Comparison of ENCODE assay signal across 1 cellular context in the genomic region with DNA sequence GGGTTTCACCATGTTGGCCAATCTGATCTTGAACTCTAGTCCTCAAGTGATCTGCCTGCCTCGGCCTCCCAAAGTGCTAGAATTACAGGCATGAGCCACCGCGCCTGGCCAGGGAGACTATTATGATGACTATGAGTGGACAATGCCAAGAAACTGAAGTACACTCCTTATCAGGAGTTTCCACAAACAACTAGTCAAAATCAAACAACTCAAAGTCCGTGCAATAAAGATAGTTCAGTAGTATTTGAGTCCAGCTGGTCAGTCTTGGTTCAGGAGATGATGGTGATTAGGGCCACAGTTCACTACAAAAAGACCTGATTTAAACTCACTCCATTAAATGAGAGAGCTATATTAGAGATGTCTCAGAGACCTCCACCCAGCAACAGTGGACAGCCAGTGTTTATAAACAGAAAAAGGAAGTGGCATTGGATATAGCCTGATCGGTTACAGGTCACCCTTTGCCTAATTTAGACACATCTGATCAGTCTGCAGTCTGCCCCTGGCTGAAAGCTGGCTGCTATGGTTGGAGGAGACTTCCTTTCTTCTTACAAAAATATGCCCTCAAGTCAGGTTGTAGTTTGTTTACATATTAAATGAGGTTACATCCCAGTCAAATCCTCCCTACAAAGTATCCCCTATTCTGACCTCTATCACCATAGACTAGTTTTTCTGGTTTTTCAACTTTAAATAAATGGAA.
A peak's percentile ranks its signal among the peaks of the same experiment; 100 is the strongest.
TF ChIP-seq lines count a peak whose summit lies in the region.

No MANE protein-coding gene starts in this region.

TF ChIP-seq in liver, 16 proteins besides CTCF, POLR2A, EP300 and RAD21 (continued from another document):
- TF ChIP-seq REST (IDR thresholded peaks at IDR 0.05) (peak; percentile 57), FOXA1 (IDR thresholded peaks at IDR 0.05) (peak; percentile 69), SP1 (IDR thresholded peaks at IDR 0.05) (peak; percentile 96), MAX (IDR thresholded peaks at IDR 0.05) (peak; percentile 75), RXRA (IDR thresholded peaks at IDR 0.05) (peak; percentile 89 to 95), GABPA (IDR thresholded peaks at IDR 0.05 in 1 of 2, conservative IDR thresholded peaks at IDR 0.05 in 1 of 2) (no peak)
- TF ChIP-seq, protein P1, sequence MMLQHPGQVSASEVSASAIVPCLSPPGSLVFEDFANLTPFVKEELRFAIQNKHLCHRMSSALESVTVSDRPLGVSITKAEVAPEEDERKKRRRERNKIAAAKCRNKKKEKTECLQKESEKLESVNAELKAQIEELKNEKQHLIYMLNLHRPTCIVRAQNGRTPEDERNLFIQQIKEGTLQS (IDR thresholded peaks at IDR 0.05): peak; percentile 69
